In genomic region chr14:105419305-105420091, GRCh38 we compare ENCODE assay signal across 1 cellular context.
TF ChIP-seq lines count a peak whose summit lies in the region.

Gene MTA1, plus strand, starts transcription at chr14:105419827. Its CDS starts 209 bp downstream, at chr14:105420036.

TF ChIP-seq in K562, 482 proteins besides CTCF, POLR2A, EP300 and RAD21 (continued from another document and continues in another):
- TF ChIP-seq E2F6 (IDR thresholded peaks at IDR 0.05; ENCODE audit: borderline replicate concordance in 1 of 2, extremely low read depth in 1 of 2, insufficient read depth in 1 of 2, insufficient read length in 1 of 2, low read depth in 1 of 2, low read length in 1 of 2, poor library complexity in 1 of 2, severe bottlenecking in 1 of 2), result peak in 1 of 2 experiments; percentile 19
- TF ChIP-seq MECOM (CRISPR knock-in tag; IDR thresholded peaks at IDR 0.05), result no peak
- TF ChIP-seq NR4A1 (CRISPR knock-in tag; IDR thresholded peaks at IDR 0.05), result no peak
- TF ChIP-seq NR4A1 (tag; IDR thresholded peaks at IDR 0.05), result no peak
- TF ChIP-seq EHMT2 (IDR thresholded peaks at IDR 0.05), result no peak
- TF ChIP-seq LCOR (CRISPR knock-in tag; IDR thresholded peaks at IDR 0.05), result no peak
- no peak for TF ChIP-seq TEAD1 (CRISPR knock-in tag; IDR thresholded peaks at IDR 0.05)
- peak; percentile 80 for TF ChIP-seq NR2C1 (IDR thresholded peaks at IDR 0.05)
- peak; percentile 76 for TF ChIP-seq NR2C1 (tag; IDR thresholded peaks at IDR 0.05)
- no peak for TF ChIP-seq RCOR1 (IDR thresholded peaks at IDR 0.05; ENCODE audit: borderline replicate concordance in 1 of 2, low read depth in 2 of 2, low read length in 2 of 2)
- TF ChIP-seq POLR3G (IDR thresholded peaks at IDR 0.05; ENCODE audit: extremely low read depth, insufficient read length, insufficient replicate concordance), result no peak
- TF ChIP-seq ZNF175 (CRISPR knock-in tag; IDR thresholded peaks at IDR 0.05; ENCODE audit: low read depth), result no peak
- peak; percentile 73 for TF ChIP-seq VEZF1 (CRISPR knock-in tag; IDR thresholded peaks at IDR 0.05)
- peak; percentile 94 for TF ChIP-seq ZBTB7A (IDR thresholded peaks at IDR 0.05; ENCODE audit: borderline replicate concordance, control insufficient read depth, low read depth, low read length)
- TF ChIP-seq RB1 (IDR thresholded peaks at IDR 0.05; ENCODE audit: low read depth), result no peak
- peak; percentile 62 for TF ChIP-seq RBFOX2 (IDR thresholded peaks at IDR 0.05; ENCODE audit: low read depth, low read length)
- TF ChIP-seq KAT2B (IDR thresholded peaks at IDR 0.05; ENCODE audit: low read depth, low read length), result no peak
- TF ChIP-seq DACH1 (IDR thresholded peaks at IDR 0.05; ENCODE audit: partially characterized antibody), result no peak
- TF ChIP-seq EGR1 (conservative IDR thresholded peaks at IDR 0.05), result no peak
- peak; percentile 58 for TF ChIP-seq GABPA (tag; conservative IDR thresholded peaks at IDR 0.05; ENCODE audit: low read depth)
- TF ChIP-seq GTF2F1 (IDR thresholded peaks at IDR 0.05; ENCODE audit: low read depth, low read length), result no peak
- peak; percentile 60 for TF ChIP-seq ZFX (CRISPR knock-in tag; IDR thresholded peaks at IDR 0.05)
- TF ChIP-seq ZMIZ1 (IDR thresholded peaks at IDR 0.05; ENCODE audit: low read depth in 2 of 2, low read length in 2 of 2), result no peak
- peak; percentile 25 for TF ChIP-seq CCNT2 (IDR thresholded peaks at IDR 0.05; ENCODE audit: borderline replicate concordance, extremely low read depth, insufficient read length, low read depth, low read length)
- TF ChIP-seq PHF8 (IDR thresholded peaks at IDR 0.05; ENCODE audit: borderline replicate concordance, low read length), result peak; percentile 70; the same call in 1 of the 2 replicates
- no peak for TF ChIP-seq ZBTB33 (CRISPR knock-in tag; IDR thresholded peaks at IDR 0.05)
- TF ChIP-seq CREB1 (IDR thresholded peaks at IDR 0.05), result no peak
- no peak for TF ChIP-seq CREB1 (CRISPR knock-in tag; IDR thresholded peaks at IDR 0.05)
- TF ChIP-seq TFAP4 (CRISPR knock-in tag; IDR thresholded peaks at IDR 0.05; ENCODE audit: borderline replicate concordance), result peak; percentile 40; the same call in 1 of the 2 replicates
- TF ChIP-seq ZBTB43 (CRISPR knock-in tag; IDR thresholded peaks at IDR 0.05), result no peak
- no peak for TF ChIP-seq SAP30 (IDR thresholded peaks at IDR 0.05; ENCODE audit: borderline replicate concordance, insufficient read depth, low read depth, low read length, poor library complexity, severe bottlenecking)
- 0 out of 4 replicates have a peak, but pooled peaks of 1 of the 2 experiments have one; percentile 30 for TF ChIP-seq MAZ (CRISPR knock-in tag; conservative IDR thresholded peaks at IDR 0.05 in 1 of 2, IDR thresholded peaks at IDR 0.05 in 1 of 2)
- no peak for TF ChIP-seq ZNF354B (CRISPR knock-in tag; IDR thresholded peaks at IDR 0.05)
- no peak for TF ChIP-seq MAFF (IDR thresholded peaks at IDR 0.05; ENCODE audit: low read length)
- TF ChIP-seq NR2C2 (CRISPR knock-in tag; IDR thresholded peaks at IDR 0.05), result peak; percentile 63; the same call in 1 of the 2 replicates
- peak; percentile 70 for TF ChIP-seq NR2C2 (tag; IDR thresholded peaks at IDR 0.05)
- peak; percentile 55; the same call in 1 of the 2 replicates for TF ChIP-seq MGA (IDR thresholded peaks at IDR 0.05)
